ENCODE assay signal across 20 cellular contexts in genomic region chr10:55160904-55161303, GRCh38.
DNase-seq lines count a peak whose midpoint lies in the region; ATAC-seq and TF ChIP-seq lines count a peak whose summit lies in the region.
"Had no signal": no experiment of that assay in that cellular context is flagged by ENCODE, and none has a peak within 500 bp of the region (broad histone marks: within the 10 kb centered on the region; RNA-seq: fewer than 3 reads in every experiment).

No MANE protein-coding gene starts in this region.

- H3K4me1 ChIP-seq in mammary epithelial cell (ENCODE audit: insufficient read depth, low read length) = peaks cover 8% of the 10 kb centered on the region
- H3K4me1 ChIP-seq in breast epithelium = no peaks in the 10 kb centered on the region
- H3K4me1 ChIP-seq in foreskin keratinocyte = no peaks in the 10 kb centered on the region
- H3K4me1 ChIP-seq: A549, Caco-2 had no signal

- H3K36me3 ChIP-seq in mammary epithelial cell (ENCODE audit: insufficient read depth, low read length) (no peaks in the 10 kb centered on the region), breast epithelium (no peaks in the 10 kb centered on the region)

- no peak overlapping the region for H3K27ac ChIP-seq in mammary epithelial cell (ENCODE audit: insufficient read depth, low read depth, low read length)
- no peak overlapping the region for H3K27ac ChIP-seq in breast epithelium
- H3K27ac ChIP-seq in foreskin keratinocyte = no peak overlapping the region
- H3K27ac ChIP-seq: 22Rv1, A549, C4-2B, HL-60 had no signal

- H3K36me3 Mint-ChIP-seq in WTC11 = no peaks in the 10 kb centered on the region
- H3K36me3 Mint-ChIP-seq in activated CD4-positive, alpha-beta memory T cell treated with anti-CD3 and anti-CD28 coated beads, Interleukin-2, amount 10 ng/mL, durations not matched to agents 7 days and 5 days (ENCODE audit: low read depth) = no peaks in the 10 kb centered on the region

- 17% methylated on average over 2 of the region's 2 CpGs for WGBS in mammary epithelial cell (ENCODE audit: low coverage, missing lambda C conversion rate)

- POLR2A ChIA-PET in WTC11 (lab: Charles Lee) = no interaction called here
- POLR2A ChIA-PET in activated CD4-positive, alpha-beta memory T cell treated with anti-CD3 and anti-CD28 coated beads, Interleukin-2, amount 10 ng/mL, durations not matched to agents 7 days and 5 days (lab: Charles Lee) = no interaction called here

- no peaks in the 10 kb centered on the region for H3K79me2 ChIP-seq in mammary epithelial cell (ENCODE audit: insufficient read depth, low read length)

- DNase-seq in mammary epithelial cell (peak; percentile 17), breast epithelium (ENCODE audit: low spot score in 2 of 2) (no peak), WTC11 (ENCODE audit: low spot score) (no peak), foreskin keratinocyte (peak; percentile 17 to 39), GOT3 (lab: John Stamatoyannopoulos, UW) (no peak), amniotic stem cell (lab: John Stamatoyannopoulos, UW) (no peak)
- no peak for DNase-seq in activated CD4-positive, alpha-beta memory T cell treated with anti-CD3 and anti-CD28 coated beads, Interleukin-2, amount 10 ng/mL, durations not matched to agents 7 days and 5 days
- DNase-seq: AML-193; Caco-2; CD4-positive, alpha-beta T cell; DMS153; DMS79; GDM1; HCEC 1CT; IMR-90; KBM-7 had no signal

- peak; percentile 30; the same call in 1 of the 2 replicates for ATAC-seq in WTC11
- peak; percentile 48 for ATAC-seq in foreskin keratinocyte
- ATAC-seq: A549 had no signal

- no peaks in the 10 kb centered on the region for H3K27me3 ChIP-seq in mammary epithelial cell (ENCODE audit: insufficient read depth, low read length)
- no peaks in the 10 kb centered on the region for H3K27me3 ChIP-seq in breast epithelium
- H3K27me3 ChIP-seq in foreskin keratinocyte = no peaks in the 10 kb centered on the region

- H3K4me3 Mint-ChIP-seq in WTC11 = no peak overlapping the region
- no peak overlapping the region for H3K4me3 Mint-ChIP-seq in activated CD4-positive, alpha-beta memory T cell treated with anti-CD3 and anti-CD28 coated beads, Interleukin-2, amount 10 ng/mL, durations not matched to agents 7 days and 5 days
- H3K4me3 Mint-ChIP-seq: CD4-positive, alpha-beta T cell had no signal

- H3K4me1 Mint-ChIP-seq in WTC11 = peaks cover 32% of the 10 kb centered on the region
- H3K4me1 Mint-ChIP-seq in activated CD4-positive, alpha-beta memory T cell treated with anti-CD3 and anti-CD28 coated beads, Interleukin-2, amount 10 ng/mL, durations not matched to agents 7 days and 5 days = no peaks in the 10 kb centered on the region

- H3K27ac Mint-ChIP-seq in WTC11 = no peak overlapping the region
- no peak overlapping the region for H3K27ac Mint-ChIP-seq in activated CD4-positive, alpha-beta memory T cell treated with anti-CD3 and anti-CD28 coated beads, Interleukin-2, amount 10 ng/mL, durations not matched to agents 7 days and 5 days
- H3K27ac Mint-ChIP-seq: CD4-positive, alpha-beta T cell had no signal

- H3K9me3 ChIP-seq in mammary epithelial cell (replicated peaks; ENCODE audit: insufficient read depth, low read length) = no peaks in the 10 kb centered on the region
- H3K9me3 ChIP-seq in breast epithelium = no peaks in the 10 kb centered on the region
- H3K9me3 ChIP-seq: A549, Caco-2 had no signal

- peaks cover 12% of the 10 kb centered on the region; the same call in 1 of the 2 replicates for H3K9me3 Mint-ChIP-seq in WTC11
- H3K9me3 Mint-ChIP-seq in activated CD4-positive, alpha-beta memory T cell treated with anti-CD3 and anti-CD28 coated beads, Interleukin-2, amount 10 ng/mL, durations not matched to agents 7 days and 5 days = peaks cover 2% of the 10 kb centered on the region
- H3K9me3 Mint-ChIP-seq: CD4-positive, alpha-beta T cell had no signal

- no TSS peak for BruUV-seq in mammary epithelial cell (replicated peaks; lab: Mats Ljungman, UMichigan)

- no peaks in the 10 kb centered on the region for H3K27me3 Mint-ChIP-seq in WTC11 (ENCODE audit: low read depth)
- no peaks in the 10 kb centered on the region for H3K27me3 Mint-ChIP-seq in activated CD4-positive, alpha-beta memory T cell treated with anti-CD3 and anti-CD28 coated beads, Interleukin-2, amount 10 ng/mL, durations not matched to agents 7 days and 5 days
- H3K27me3 Mint-ChIP-seq: CD4-positive, alpha-beta T cell had no signal

- H4K20me1 ChIP-seq in mammary epithelial cell (ENCODE audit: insufficient read depth, low read length) = no peaks in the 10 kb centered on the region

- no peak overlapping the region for H3K9ac ChIP-seq in mammary epithelial cell (ENCODE audit: insufficient read depth, low read length)

- dilution Hi-C loops in mammary epithelial cell (cut with HindIII; ENCODE audit: low sequenced_read_pairs) = no loop called here

- TF ChIP-seq CTCF in mammary epithelial cell (conservative IDR thresholded peaks at IDR 0.05 in 1 of 2, IDR thresholded peaks at IDR 0.05 in 1 of 2; ENCODE audit: extremely low read depth in 1 of 2, insufficient read depth in 1 of 2, low read depth in 1 of 2, low read length in 2 of 2) (no peak), breast epithelium (IDR thresholded peaks at IDR 0.05) (no peak), WTC11 (IDR thresholded peaks at IDR 0.05) (no peak), foreskin keratinocyte (conservative IDR thresholded peaks at IDR 0.05) (no peak)

- intact Hi-C loops in mammary epithelial cell (cut with micrococcal nuclease) = no loop called here
- intact Hi-C loops in breast epithelium (cut with DNase I; ENCODE audit: low total_unique reads) = no loop called here

- no peak overlapping the region for H2AFZ ChIP-seq in mammary epithelial cell (ENCODE audit: low read depth, low read length)

- TF ChIP-seq POLR2A in breast epithelium (IDR thresholded peaks at IDR 0.05) = no peak

- no peak overlapping the region for H3K4me2 ChIP-seq in mammary epithelial cell (ENCODE audit: insufficient read depth, low read depth, low read length)
- H3K4me2 ChIP-seq: A549 had no signal

- CTCF ChIA-PET in mammary epithelial cell (lab: Charles Lee; ENCODE audit: low non-redundant PET) = no interaction called here
- CTCF ChIA-PET in WTC11 (lab: Charles Lee) = no interaction called here
- CTCF ChIA-PET in activated CD4-positive, alpha-beta memory T cell treated with anti-CD3 and anti-CD28 coated beads, Interleukin-2, amount 10 ng/mL, durations not matched to agents 7 days and 5 days (lab: Charles Lee) = no interaction called here

- in situ Hi-C loops in mammary epithelial cell (cut with MboI; ENCODE audit: low sequenced_read_pairs in 2 of 2) = no loop called here

- no peak overlapping the region for H3K4me3 ChIP-seq in mammary epithelial cell (replicated peaks in 1 of 3; ENCODE audit: insufficient read depth in 1 of 3, low read depth in 2 of 3, low read length in 3 of 3)
- H3K4me3 ChIP-seq in breast epithelium = no peak overlapping the region
- H3K4me3 ChIP-seq: A549 had no signal

TF ChIP-seq in WTC11, 78 proteins besides CTCF, POLR2A, EP300 and RAD21 (continues in another document):
- TF ChIP-seq, protein P1, sequence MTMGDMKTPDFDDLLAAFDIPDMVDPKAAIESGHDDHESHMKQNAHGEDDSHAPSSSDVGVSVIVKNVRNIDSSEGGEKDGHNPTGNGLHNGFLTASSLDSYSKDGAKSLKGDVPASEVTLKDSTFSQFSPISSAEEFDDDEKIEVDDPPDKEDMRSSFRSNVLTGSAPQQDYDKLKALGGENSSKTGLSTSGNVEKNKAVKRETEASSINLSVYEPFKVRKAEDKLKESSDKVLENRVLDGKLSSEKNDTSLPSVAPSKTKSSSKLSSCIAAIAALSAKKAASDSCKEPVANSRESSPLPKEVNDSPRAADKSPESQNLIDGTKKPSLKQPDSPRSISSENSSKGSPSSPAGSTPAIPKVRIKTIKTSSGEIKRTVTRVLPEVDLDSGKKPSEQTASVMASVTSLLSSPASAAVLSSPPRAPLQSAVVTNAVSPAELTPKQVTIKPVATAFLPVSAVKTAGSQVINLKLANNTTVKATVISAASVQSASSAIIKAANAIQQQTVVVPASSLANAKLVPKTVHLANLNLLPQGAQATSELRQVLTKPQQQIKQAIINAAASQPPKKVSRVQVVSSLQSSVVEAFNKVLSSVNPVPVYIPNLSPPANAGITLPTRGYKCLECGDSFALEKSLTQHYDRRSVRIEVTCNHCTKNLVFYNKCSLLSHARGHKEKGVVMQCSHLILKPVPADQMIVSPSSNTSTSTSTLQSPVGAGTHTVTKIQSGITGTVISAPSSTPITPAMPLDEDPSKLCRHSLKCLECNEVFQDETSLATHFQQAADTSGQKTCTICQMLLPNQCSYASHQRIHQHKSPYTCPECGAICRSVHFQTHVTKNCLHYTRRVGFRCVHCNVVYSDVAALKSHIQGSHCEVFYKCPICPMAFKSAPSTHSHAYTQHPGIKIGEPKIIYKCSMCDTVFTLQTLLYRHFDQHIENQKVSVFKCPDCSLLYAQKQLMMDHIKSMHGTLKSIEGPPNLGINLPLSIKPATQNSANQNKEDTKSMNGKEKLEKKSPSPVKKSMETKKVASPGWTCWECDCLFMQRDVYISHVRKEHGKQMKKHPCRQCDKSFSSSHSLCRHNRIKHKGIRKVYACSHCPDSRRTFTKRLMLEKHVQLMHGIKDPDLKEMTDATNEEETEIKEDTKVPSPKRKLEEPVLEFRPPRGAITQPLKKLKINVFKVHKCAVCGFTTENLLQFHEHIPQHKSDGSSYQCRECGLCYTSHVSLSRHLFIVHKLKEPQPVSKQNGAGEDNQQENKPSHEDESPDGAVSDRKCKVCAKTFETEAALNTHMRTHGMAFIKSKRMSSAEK (CRISPR knock-in tag; IDR thresholded peaks at IDR 0.05; ENCODE audit: borderline replicate concordance) = no peak
- TF ChIP-seq NR3C1 (CRISPR knock-in tag; conservative IDR thresholded peaks at IDR 0.05; ENCODE audit: low read depth) (no peak), JAZF1 (CRISPR knock-in tag; IDR thresholded peaks at IDR 0.05) (no peak), ZNF425 (CRISPR knock-in tag; conservative IDR thresholded peaks at IDR 0.05) (no peak), IRF2 (CRISPR knock-in tag; IDR thresholded peaks at IDR 0.05; ENCODE audit: borderline replicate concordance, low read depth) (no peak)

Comparison
In these comparisons a context has a peak if more than half of its experiments do, and no peak if none do; other contexts are left out.
1. DNase-seq: peak in mammary epithelial cell (single experiment) and foreskin keratinocyte (2 of 2); none in breast epithelium (0 of 2), WTC11 (single experiment), GOT3 (single experiment), amniotic stem cell (single experiment) and activated CD4-positive, alpha-beta memory T cell treated with anti-CD3 and anti-CD28 coated beads, Interleukin-2, amount 10 ng/mL, durations not matched to agents 7 days and 5 days (single experiment).